28 cellular contexts compared by ENCODE assay signal in genomic region chr3:161366067-161366466, GRCh38. TPM values are rescaled to one million over a fixed set of nuclear protein-coding genes. Genes with fewer than 3 reads are reported as not detected.
"Had no signal": no experiment of that assay in that cellular context is flagged by ENCODE, and none has a peak within 500 bp of the region (broad histone marks: within the 10 kb centered on the region; RNA-seq: fewer than 3 reads in every experiment).

No MANE protein-coding gene starts in this region.

- H3K4me2 ChIP-seq: hepatocyte had no signal

- H3K4me3 Mint-ChIP-seq: memory B cell; natural killer cell; stimulated activated memory B cell treated with anti-CD40 and anti-IgM and Interleukin-4, amounts not matched to agents 10 μg/mL and 1 μg/mL and 100 μg/mL, for 72 hours; stimulated activated naive CD8-positive, alpha-beta T cell treated with anti-CD3 and anti-CD28 coated beads, Interleukin-15, Interleukin-2, amounts not matched to agents 100 ng/mL and 50 ng/mL, for 24 hours had no signal

- H3K79me2 ChIP-seq: hepatocyte had no signal

- H3K4me1 Mint-ChIP-seq: memory B cell; stimulated activated memory B cell treated with anti-CD40 and anti-IgM and Interleukin-4, amounts not matched to agents 10 μg/mL and 1 μg/mL and 100 μg/mL, for 72 hours had no signal

- H3K36me3 Mint-ChIP-seq: memory B cell; natural killer cell; stimulated activated memory B cell treated with anti-CD40 and anti-IgM and Interleukin-4, amounts not matched to agents 10 μg/mL and 1 μg/mL and 100 μg/mL, for 72 hours had no signal

- H3K9me3 ChIP-seq: esophagus muscularis mucosa, gastroesophageal sphincter, heart left ventricle, neutrophil, prostate gland, right atrium auricular region, sigmoid colon, suprapubic skin, transverse colon, upper lobe of right lung, uterus had no signal

- H3K27me3 ChIP-seq: esophagus muscularis mucosa, hepatocyte, right atrium auricular region, suprapubic skin, uterus had no signal

- H2AFZ ChIP-seq: hepatocyte had no signal

- H3K9me3 Mint-ChIP-seq: memory B cell; natural killer cell; stimulated activated memory B cell treated with anti-CD40 and anti-IgM and Interleukin-4, amounts not matched to agents 10 μg/mL and 1 μg/mL and 100 μg/mL, for 72 hours; stimulated activated naive CD8-positive, alpha-beta T cell treated with anti-CD3 and anti-CD28 coated beads, Interleukin-15, Interleukin-2, amounts not matched to agents 100 ng/mL and 50 ng/mL, for 24 hours had no signal

- H3K4me1 ChIP-seq: foreskin keratinocyte, prostate gland, right atrium auricular region, sigmoid colon, suprapubic skin, upper lobe of right lung, uterus had no signal

- H3K27ac Mint-ChIP-seq: memory B cell; natural killer cell; stimulated activated memory B cell treated with anti-CD40 and anti-IgM and Interleukin-4, amounts not matched to agents 10 μg/mL and 1 μg/mL and 100 μg/mL, for 72 hours; stimulated activated naive CD8-positive, alpha-beta T cell treated with anti-CD3 and anti-CD28 coated beads, Interleukin-15, Interleukin-2, amounts not matched to agents 100 ng/mL and 50 ng/mL, for 24 hours had no signal

- H3K36me3 ChIP-seq: esophagus muscularis mucosa, gastroesophageal sphincter, heart left ventricle, neutrophil, prostate gland, right atrium auricular region, sigmoid colon, suprapubic skin, transverse colon, upper lobe of right lung, uterus had no signal

- H3K27ac ChIP-seq: coronary artery, esophagus muscularis mucosa, foreskin keratinocyte, gastroesophageal sphincter, heart left ventricle, hepatocyte, neutrophil, prostate gland, right atrium auricular region, sigmoid colon, suprapubic skin, transverse colon, upper lobe of right lung, uterus had no signal

- ATAC-seq: foreskin keratinocyte; gastroesophageal sphincter; heart left ventricle; left lobe of liver; natural killer cell; stimulated activated memory B cell treated with anti-CD40 and anti-IgM and Interleukin-4, amounts not matched to agents 10 μg/mL and 1 μg/mL and 100 μg/mL, for 72 hours; upper lobe of right lung had no signal

- DNase-seq: dermis blood vessel endothelial cell; effector memory CD4-positive, alpha-beta T cell; foreskin keratinocyte; heart left ventricle; kidney; natural killer cell; sigmoid colon; stimulated activated CD4-positive, alpha-beta T cell treated with anti-CD3 and anti-CD28 coated beads, Interleukin-2, amount 100 ng/mL, for 24 hours; stimulated activated CD4-positive, alpha-beta T cell treated with anti-CD3 and anti-CD28 coated beads, Interleukin-4, amount 100 ng/mL, for 24 hours; transverse colon; upper lobe of right lung; uterus had no signal

- H3K4me3 ChIP-seq: coronary artery, esophagus muscularis mucosa, gastroesophageal sphincter, heart left ventricle, hepatocyte, lung, prostate gland, right atrium auricular region, sigmoid colon, suprapubic skin, transverse colon, upper lobe of right lung, uterus had no signal

RNA-seq across cellular contexts. Expression of gene SPTSSB, which starts 5.2 kb away (rescaled TPM):
- total RNA-seq: dermis blood vessel endothelial cell, endothelial cell of umbilical vein, epithelial cell of proximal tubule, foreskin keratinocyte, right atrium auricular region, sigmoid colon, upper lobe of right lung had no signal
- polyA plus RNA-seq: endothelial cell of umbilical vein, fibroblast of lung had no signal
